26 cellular contexts compared by ENCODE assay signal in the genomic region with DNA sequence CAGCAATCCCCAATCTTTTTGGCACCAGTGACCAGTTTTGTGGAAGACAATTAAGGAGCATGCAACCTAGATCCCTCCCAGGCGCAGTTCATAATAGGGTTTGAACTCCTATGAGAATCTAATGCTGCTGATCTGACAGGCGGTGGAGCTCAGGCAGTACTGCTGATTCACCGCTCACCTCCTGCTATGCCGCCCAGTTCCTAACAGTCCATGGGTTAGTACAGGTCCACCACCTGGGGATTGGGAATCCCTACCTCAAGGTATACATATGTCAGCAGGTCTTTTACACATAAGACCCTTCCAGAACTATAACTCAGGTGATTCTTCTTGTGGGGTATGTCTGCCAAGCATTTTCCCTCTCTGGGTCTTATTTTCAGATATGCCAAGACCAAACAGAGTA.
DNase-seq lines count a peak whose midpoint lies in the region; ATAC-seq, FAIRE-seq and TF ChIP-seq lines count a peak whose summit lies in the region.
"Had no signal": no experiment of that assay in that cellular context is flagged by ENCODE, and none has a peak within 500 bp of the region (broad histone marks: within the 10 kb centered on the region; RNA-seq: fewer than 3 reads in every experiment).

No MANE protein-coding gene starts in this region.

- in situ Hi-C loops in K562 (cut with MboI) = no loop called here

- H3K4me2 ChIP-seq in GM23338 (no peak overlapping the region), K562 (ENCODE audit: insufficient read depth, low read length) (no peak overlapping the region)
- H3K4me2 ChIP-seq: A549; BLaER1 treated with 17β-estradiol and CSF1 and Interleukin-3, amounts not matched to agents 10 nM and 100 nM had no signal

- no peaks in the 10 kb centered on the region for H3K9me3 ChIP-seq in K562 (replicated peaks; ENCODE audit: control insufficient read depth, insufficient read depth, low read depth, low read length)
- H3K9me3 ChIP-seq: A549, Caco-2 had no signal

- no peak; the same call in 2 of the 3 replicates for ATAC-seq in GM23338
- peak; percentile 51; the same call in 1 of the 3 replicates for ATAC-seq in K562
- no peak for ATAC-seq in stimulated activated memory B cell treated with anti-CD40 and anti-IgM and Interleukin-4, amounts not matched to agents 10 μg/mL and 1 μg/mL and 100 μg/mL, for 72 hours
- ATAC-seq: A549; CD8-positive, alpha-beta T cell; GM12878 had no signal

- H2AFZ ChIP-seq in GM23338 (no peak overlapping the region), K562 (ENCODE audit: low read depth, low read length) (no peak overlapping the region)

- H3K9ac ChIP-seq in K562 (ENCODE audit: insufficient read depth in 1 of 2, low read depth in 2 of 2, low read length in 2 of 2) = no peak overlapping the region
- H3K9ac ChIP-seq: BLaER1 treated with 17β-estradiol and CSF1 and Interleukin-3, amounts not matched to agents 10 nM and 100 nM had no signal

- no peak for TF ChIP-seq RAD21 in K562 (CRISPR knock-in tag; conservative IDR thresholded peaks at IDR 0.05 in 1 of 2, IDR thresholded peaks at IDR 0.05 in 1 of 2)

- intact Hi-C loops in K562 (cut with micrococcal nuclease) = no loop called here

- H3K4me3 Mint-ChIP-seq in GM23338 = no peak overlapping the region
- H3K4me3 Mint-ChIP-seq in stimulated activated memory B cell treated with anti-CD40 and anti-IgM and Interleukin-4, amounts not matched to agents 10 μg/mL and 1 μg/mL and 100 μg/mL, for 72 hours = no peak overlapping the region
- H3K4me3 Mint-ChIP-seq: B cell; CD4-positive, alpha-beta T cell; CD8-positive, alpha-beta T cell had no signal

- H3K36me3 Mint-ChIP-seq in GM23338 (ENCODE audit: low read depth) = peaks cover 28% of the 10 kb centered on the region
- H3K36me3 Mint-ChIP-seq in stimulated activated memory B cell treated with anti-CD40 and anti-IgM and Interleukin-4, amounts not matched to agents 10 μg/mL and 1 μg/mL and 100 μg/mL, for 72 hours = peaks cover 31% of the 10 kb centered on the region
- H3K36me3 Mint-ChIP-seq: CD8-positive, alpha-beta T cell had no signal

- H3K79me2 ChIP-seq in GM23338 (replicated peaks; ENCODE audit: insufficient read depth) (peaks cover 76% of the 10 kb centered on the region), K562 (ENCODE audit: control insufficient read depth, insufficient read depth, low read length) (no peaks in the 10 kb centered on the region)

- no peak for TF ChIP-seq CTCF in GM23338 (conservative IDR thresholded peaks at IDR 0.05; ENCODE audit: low read depth in 2 of 2)
- no peak for TF ChIP-seq CTCF in K562 (IDR thresholded peaks at IDR 0.05 in 2 of 3, conservative IDR thresholded peaks at IDR 0.05 in 1 of 3; ENCODE audit: insufficient read depth in 2 of 3, low read depth in 1 of 3, low read length in 3 of 3)
- TF ChIP-seq CTCF in D721Med (IDR thresholded peaks at IDR 0.05; ENCODE audit: insufficient read depth, missing control alignments) = no peak

- peaks cover 4% of the 10 kb centered on the region; the same call in 2 of the 3 replicates for H3K4me1 Mint-ChIP-seq in GM23338
- peaks cover 29% of the 10 kb centered on the region for H3K4me1 Mint-ChIP-seq in stimulated activated memory B cell treated with anti-CD40 and anti-IgM and Interleukin-4, amounts not matched to agents 10 μg/mL and 1 μg/mL and 100 μg/mL, for 72 hours

- CTCF ChIA-PET in K562 (lab: Yijun Ruan, JAX; ENCODE audit: low intra/inter-chr PET ratio) = no interaction called here

- no peak for TF ChIP-seq POLR2A in K562 (conservative IDR thresholded peaks at IDR 0.05)

- no peaks in the 10 kb centered on the region for H3K9me1 ChIP-seq in K562 (ENCODE audit: control insufficient read depth, insufficient read depth, low read length)

- H3K4me1 ChIP-seq in GM23338 (ENCODE audit: insufficient read depth) (no peaks in the 10 kb centered on the region), K562 (replicated peaks in 1 of 2; ENCODE audit: control insufficient read depth in 2 of 2, insufficient read depth in 2 of 2, low read length in 2 of 2) (no peaks in the 10 kb centered on the region)
- H3K4me1 ChIP-seq: A549, Caco-2 had no signal

- no peak for TF ChIP-seq EP300 in K562 (IDR thresholded peaks at IDR 0.05; ENCODE audit: low read length)

- H3K27ac Mint-ChIP-seq in GM23338 = 0 out of 2 replicates have a peak overlapping the region, but pooled peaks have one; percentile 11
- peak overlapping the region; percentile 19 for H3K27ac Mint-ChIP-seq in stimulated activated memory B cell treated with anti-CD40 and anti-IgM and Interleukin-4, amounts not matched to agents 10 μg/mL and 1 μg/mL and 100 μg/mL, for 72 hours
- H3K27ac Mint-ChIP-seq: B cell; CD4-positive, alpha-beta T cell; CD8-positive, alpha-beta T cell had no signal

- no peaks in the 10 kb centered on the region for H3F3A ChIP-seq in GM23338 (replicated peaks; ENCODE audit: low read depth)

- POLR2A ChIA-PET in K562 (lab: Yijun Ruan, JAX) = no interaction called here

- DNase-seq in GM23338 (ENCODE audit: low spot score) (no peak), K562 (ENCODE audit: extremely low read depth in 1 of 4, low spot score in 3 of 4) (no peak), D721Med (ENCODE audit: insufficient read length, low spot score) (no peak), NCI-H774 (lab: John Stamatoyannopoulos, UW) (no peak), mesenteric fat pad (ENCODE audit: low spot score) (no peak)
- DNase-seq: AML-193; Caco-2; Calu3; CD4-positive, alpha-beta T cell; CD8-positive, alpha-beta T cell; DMS 273 treated with DMSO at 0.1 percent for 48 hours; DMS153; DMS53; DMS79; DND-41; EL; GDM1 had no signal

- H3K36me3 ChIP-seq in GM23338 (ENCODE audit: insufficient read depth) (0 out of 2 replicates have a peak, but pooled peaks cover 3% of the 10 kb centered on the region), K562 (ENCODE audit: control insufficient read depth, insufficient read depth, low read length) (no peaks in the 10 kb centered on the region)
- H3K36me3 ChIP-seq: BLaER1 treated with 17β-estradiol and CSF1 and Interleukin-3, amounts not matched to agents 10 nM and 100 nM had no signal

- H3K9me2 ChIP-seq in GM23338 (ENCODE audit: insufficient read depth) = peaks cover 6% of the 10 kb centered on the region

- WGBS in K562 (ENCODE audit: insufficient coverage, low coverage, missing lambda C conversion rate) = 1% methylated on average over 4 of the region's 4 CpGs

- no peak overlapping the region for H3K27ac ChIP-seq in GM23338 (ENCODE audit: low read depth)
- no peak overlapping the region for H3K27ac ChIP-seq in K562 (ENCODE audit: extremely low read depth, low read depth, low read length)
- H3K27ac ChIP-seq: 22Rv1; A549; BLaER1 treated with 17β-estradiol and CSF1 and Interleukin-3, amounts not matched to agents 10 nM and 100 nM; C4-2B had no signal

- no peak for FAIRE-seq in K562 (lab: Jason Lieb, UNC)
- FAIRE-seq in D721Med (lab: Jason Lieb, UNC) = no peak
- FAIRE-seq: A549, GM12878, GM12892, GM18507 had no signal

- H4K20me1 ChIP-seq in GM23338 (replicated peaks; ENCODE audit: insufficient read depth) (peaks cover 21% of the 10 kb centered on the region; the same call in 1 of the 2 replicates), K562 (replicated peaks; ENCODE audit: control insufficient read depth, insufficient read depth, low read length) (no peaks in the 10 kb centered on the region)
- H4K20me1 ChIP-seq: BLaER1 treated with 17β-estradiol and CSF1 and Interleukin-3, amounts not matched to agents 10 nM and 100 nM had no signal

- H3K27me3 Mint-ChIP-seq in GM23338 (ENCODE audit: insufficient read depth, low read depth, poor library complexity) = peaks cover 3% of the 10 kb centered on the region
- H3K27me3 Mint-ChIP-seq in stimulated activated memory B cell treated with anti-CD40 and anti-IgM and Interleukin-4, amounts not matched to agents 10 μg/mL and 1 μg/mL and 100 μg/mL, for 72 hours = no peaks in the 10 kb centered on the region
- H3K27me3 Mint-ChIP-seq: B cell; CD4-positive, alpha-beta T cell had no signal

- H3K9me3 Mint-ChIP-seq in GM23338 = peaks cover 4% of the 10 kb centered on the region; the same call in 1 of the 3 replicates
- H3K9me3 Mint-ChIP-seq in stimulated activated memory B cell treated with anti-CD40 and anti-IgM and Interleukin-4, amounts not matched to agents 10 μg/mL and 1 μg/mL and 100 μg/mL, for 72 hours = no peaks in the 10 kb centered on the region
- H3K9me3 Mint-ChIP-seq: CD4-positive, alpha-beta T cell; CD8-positive, alpha-beta T cell had no signal

- H3K27me3 ChIP-seq in GM23338 (ENCODE audit: insufficient read depth) (no peaks in the 10 kb centered on the region), K562 (ENCODE audit: control insufficient read depth in 2 of 2, insufficient read depth in 2 of 2, low read length in 2 of 2) (peaks cover 2 to 9% of the 10 kb centered on the region in 2 experiments; a peak in 3 of 5 replicates)
- H3K27me3 ChIP-seq: BLaER1 treated with 17β-estradiol and CSF1 and Interleukin-3, amounts not matched to agents 10 nM and 100 nM had no signal

- H3K4me3 ChIP-seq in GM23338 = no peak overlapping the region
- H3K4me3 ChIP-seq in K562 = no peak overlapping the region
- H3K4me3 ChIP-seq: A549; BLaER1 treated with 17β-estradiol and CSF1 and Interleukin-3, amounts not matched to agents 10 nM and 100 nM; GM12878 had no signal

- BruUV-seq in K562 (replicated peaks; lab: Mats Ljungman, UMichigan) = no TSS peak

TF ChIP-seq in K562, 482 proteins besides CTCF, POLR2A, EP300 and RAD21 (continues in another document):
- no peak for TF ChIP-seq POLR3G (IDR thresholded peaks at IDR 0.05; ENCODE audit: extremely low read depth, insufficient read length, insufficient replicate concordance)
- TF ChIP-seq MIER1 (IDR thresholded peaks at IDR 0.05; ENCODE audit: low read depth) = no peak
- no peak for TF ChIP-seq ETV5 (CRISPR knock-in tag; IDR thresholded peaks at IDR 0.05; ENCODE audit: low read depth)
- TF ChIP-seq CREBBP (IDR thresholded peaks at IDR 0.05; ENCODE audit: low read depth, low read length) = no peak
- no peak for TF ChIP-seq ZNF197 (CRISPR knock-in tag; IDR thresholded peaks at IDR 0.05; ENCODE audit: low read depth)
- no peak for TF ChIP-seq CTBP1 (IDR thresholded peaks at IDR 0.05; ENCODE audit: borderline replicate concordance)
- no peak for TF ChIP-seq CBX1 (IDR thresholded peaks at IDR 0.05; ENCODE audit: low read depth)
- no peak for TF ChIP-seq POU5F1 (IDR thresholded peaks at IDR 0.05; ENCODE audit: borderline replicate concordance, low read depth, low read length, partially characterized antibody)
- no peak for TF ChIP-seq ZNF212 (CRISPR knock-in tag; IDR thresholded peaks at IDR 0.05)
- TF ChIP-seq, protein P1, sequence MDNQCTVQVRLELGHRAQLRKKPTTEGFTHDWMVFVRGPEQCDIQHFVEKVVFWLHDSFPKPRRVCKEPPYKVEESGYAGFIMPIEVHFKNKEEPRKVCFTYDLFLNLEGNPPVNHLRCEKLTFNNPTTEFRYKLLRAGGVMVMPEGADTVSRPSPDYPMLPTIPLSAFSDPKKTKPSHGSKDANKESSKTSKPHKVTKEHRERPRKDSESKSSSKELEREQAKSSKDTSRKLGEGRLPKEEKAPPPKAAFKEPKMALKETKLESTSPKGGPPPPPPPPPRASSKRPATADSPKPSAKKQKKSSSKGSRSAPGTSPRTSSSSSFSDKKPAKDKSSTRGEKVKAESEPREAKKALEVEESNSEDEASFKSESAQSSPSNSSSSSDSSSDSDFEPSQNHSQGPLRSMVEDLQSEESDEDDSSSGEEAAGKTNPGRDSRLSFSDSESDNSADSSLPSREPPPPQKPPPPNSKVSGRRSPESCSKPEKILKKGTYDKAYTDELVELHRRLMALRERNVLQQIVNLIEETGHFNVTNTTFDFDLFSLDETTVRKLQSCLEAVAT (IDR thresholded peaks at IDR 0.05) = no peak
